In genomic region chr10:28909875-28910274, GRCh38 we compare ENCODE assay signal across 24 cellular contexts.
A peak's percentile ranks its signal among the peaks of the same experiment; 100 is the strongest.
DNase-seq lines count a peak whose midpoint lies in the region; ATAC-seq, FAIRE-seq and TF ChIP-seq lines count a peak whose summit lies in the region.
"Had no signal": no experiment of that assay in that cellular context is flagged by ENCODE, and none has a peak within 500 bp of the region (broad histone marks: within the 10 kb centered on the region; RNA-seq: fewer than 3 reads in every experiment).

No MANE protein-coding gene starts in this region.

- DNase-seq in right atrium auricular region (ENCODE audit: low spot score) = peak; percentile 43
- DNase-seq in heart left ventricle = no peak
- DNase-seq in K562 (ENCODE audit: extremely low read depth in 1 of 4, low spot score in 3 of 4) = no peak
- no peak for DNase-seq in mesothelial cell of epicardium (ENCODE audit: low spot score in 2 of 2, unreplicated experiment in 2 of 2)
- DNase-seq in ureter (ENCODE audit: low spot score) = peak; percentile 17
- DNase-seq in RPMI8226 = no peak
- no peak for DNase-seq in mesenchymal stem cell
- no peak for DNase-seq in hypothalamus (lab: John Stamatoyannopoulos, UW)
- DNase-seq: Caco-2; CD4-positive, CD25-positive, alpha-beta regulatory T cell; CD8-positive, alpha-beta T cell; DMS153; DND-41; GM23248; HFFc6 had no signal

- no peak overlapping the region for H4K8ac ChIP-seq in mesenchymal stem cell (ENCODE audit: low read length)

- no peak overlapping the region for H3K4me3 ChIP-seq in right atrium auricular region
- no peak overlapping the region for H3K4me3 ChIP-seq in heart left ventricle
- no peak overlapping the region for H3K4me3 ChIP-seq in K562
- no peak overlapping the region for H3K4me3 ChIP-seq in mesenchymal stem cell (ENCODE audit: insufficient read depth in 1 of 2, low read depth in 1 of 2, low read length in 2 of 2)
- H3K4me3 ChIP-seq: BLaER1, GM23248, HAP-1 had no signal

- no peak overlapping the region for H2BK120ac ChIP-seq in mesenchymal stem cell (ENCODE audit: low read depth, low read length)

- H3K23ac ChIP-seq in mesenchymal stem cell (ENCODE audit: low read length in 2 of 2) = no peak overlapping the region

- H3K4me2 ChIP-seq in K562 (ENCODE audit: insufficient read depth, low read length) (no peak overlapping the region), mesenchymal stem cell (ENCODE audit: low read length, poor library complexity, severe bottlenecking) (no peak overlapping the region)
- H3K4me2 ChIP-seq: BLaER1 had no signal

- WGBS in heart left ventricle, 4 donors = 83 to 89% (median 87%) methylated on average over 5 of the region's 5 CpGs
- WGBS in K562 (ENCODE audit: insufficient coverage, low coverage, missing lambda C conversion rate) = 56% methylated on average over 4 of the region's 5 CpGs
- WGBS in mesenchymal stem cell = 97% methylated on average over 5 of the region's 5 CpGs

- no TSS peak for BruUV-seq in K562 (replicated peaks; lab: Mats Ljungman, UMichigan)

- no peak for TF ChIP-seq EP300 in K562 (IDR thresholded peaks at IDR 0.05; ENCODE audit: low read length)

- H3K4me1 ChIP-seq in right atrium auricular region (no peaks in the 10 kb centered on the region), heart left ventricle (peaks cover 0 to 7% (median 0%) of the 10 kb centered on the region in 12 donors), K562 (replicated peaks in 1 of 2; ENCODE audit: control insufficient read depth in 2 of 2, insufficient read depth in 2 of 2, low read length in 2 of 2) (peaks cover 4 to 12% of the 10 kb centered on the region in 2 experiments; a peak in 3 of 5 replicates), mesenchymal stem cell (ENCODE audit: control insufficient read depth, insufficient read depth, low read depth, low read length) (peaks cover 12% of the 10 kb centered on the region)
- H3K4me1 ChIP-seq: HAP-1 had no signal

- no peaks in the 10 kb centered on the region for H3K79me1 ChIP-seq in mesenchymal stem cell (replicated peaks; ENCODE audit: low read length, poor library complexity, severe bottlenecking)

- H2BK5ac ChIP-seq in mesenchymal stem cell (ENCODE audit: low read depth, low read length, poor library complexity, severe bottlenecking) = no peak overlapping the region

- no peaks in the 10 kb centered on the region for H3K9me3 Mint-ChIP-seq in mesothelial cell of epicardium
- H3K9me3 Mint-ChIP-seq: CD4-positive, CD25-positive, alpha-beta regulatory T cell; CD8-positive, alpha-beta T cell; HFFc6 had no signal

- H2BK12ac ChIP-seq in mesenchymal stem cell (ENCODE audit: low read length in 2 of 2) = peak overlapping the region in 1 of 2 experiments; percentile 57

- peak overlapping the region; percentile 64 for H3K27ac Mint-ChIP-seq in mesothelial cell of epicardium
- H3K27ac Mint-ChIP-seq: B cell; CD4-positive, CD25-positive, alpha-beta regulatory T cell; CD8-positive, alpha-beta T cell; HFFc6 had no signal

- CTCF ChIA-PET in K562 (lab: Yijun Ruan, JAX; ENCODE audit: low intra/inter-chr PET ratio) = no interaction called here

- H3K9me1 ChIP-seq in K562 (ENCODE audit: control insufficient read depth, insufficient read depth, low read length) = no peaks in the 10 kb centered on the region

- peak overlapping the region in 1 of 2 experiments; percentile 57 for H3K4ac ChIP-seq in mesenchymal stem cell (ENCODE audit: low read depth in 1 of 2, low read length in 2 of 2)

- TF ChIP-seq RAD21 in K562 (CRISPR knock-in tag; conservative IDR thresholded peaks at IDR 0.05 in 1 of 2, IDR thresholded peaks at IDR 0.05 in 1 of 2) = no peak

- no peaks in the 10 kb centered on the region for H3K27me3 Mint-ChIP-seq in mesothelial cell of epicardium (ENCODE audit: low read depth)
- H3K27me3 Mint-ChIP-seq: B cell; CD4-positive, CD25-positive, alpha-beta regulatory T cell had no signal

- TF ChIP-seq POLR2A in heart left ventricle (IDR thresholded peaks at IDR 0.05) (no peak), K562 (conservative IDR thresholded peaks at IDR 0.05) (no peak)

- no peak overlapping the region for H2AK5ac ChIP-seq in mesenchymal stem cell (ENCODE audit: low read length, severe bottlenecking)

- no peak overlapping the region for H4K91ac ChIP-seq in mesenchymal stem cell (ENCODE audit: low read length)

- in situ Hi-C loops in K562 (cut with MboI) = no loop called here

- no peak overlapping the region for H2BK15ac ChIP-seq in mesenchymal stem cell (ENCODE audit: low read depth, poor library complexity, severe bottlenecking)

- POLR2A ChIA-PET in K562 (lab: Yijun Ruan, JAX) = no interaction called here

- no peaks in the 10 kb centered on the region for H3K79me2 ChIP-seq in K562 (ENCODE audit: control insufficient read depth, insufficient read depth, low read length)

- H2AFZ ChIP-seq in K562 (ENCODE audit: low read depth, low read length) (peak overlapping the region; percentile 60), mesenchymal stem cell (ENCODE audit: low read depth, low read length) (no peak overlapping the region)
- H2AFZ ChIP-seq: GM23248 had no signal

- H3K27ac ChIP-seq in right atrium auricular region (no peak overlapping the region), heart left ventricle (no peak overlapping the region), K562 (ENCODE audit: extremely low read depth, low read depth, low read length) (no peak overlapping the region), mesenchymal stem cell (ENCODE audit: low read length, poor library complexity, severe bottlenecking) (no peak overlapping the region)
- H3K27ac ChIP-seq: 22Rv1, BLaER1, C4-2B, GM23248 had no signal

- ATAC-seq in heart left ventricle (no peak), K562 (peak; percentile 19; the same call in 1 of the 3 replicates)
- ATAC-seq: CD8-positive, alpha-beta T cell had no signal

- intact Hi-C loops in heart left ventricle (cut with DNase I) (no loop called here), K562 (cut with micrococcal nuclease) (no loop called here)

- H3K9me3 ChIP-seq in right atrium auricular region (no peaks in the 10 kb centered on the region), heart left ventricle (no peaks in the 10 kb centered on the region), K562 (replicated peaks; ENCODE audit: control insufficient read depth, insufficient read depth, low read depth, low read length) (no peaks in the 10 kb centered on the region), mesenchymal stem cell (ENCODE audit: control insufficient read depth, low read length) (no peaks in the 10 kb centered on the region)
- H3K9me3 ChIP-seq: Caco-2, HAP-1 had no signal

- H4K20me1 ChIP-seq in K562 (replicated peaks; ENCODE audit: control insufficient read depth, insufficient read depth, low read length) = no peaks in the 10 kb centered on the region
- H4K20me1 ChIP-seq: BLaER1 had no signal

- H3K14ac ChIP-seq in mesenchymal stem cell (ENCODE audit: low read length in 2 of 2) = peak overlapping the region in 1 of 2 experiments; percentile 31

- H3K9ac ChIP-seq in K562 (ENCODE audit: insufficient read depth in 1 of 2, low read depth in 2 of 2, low read length in 2 of 2) (no peak overlapping the region), mesenchymal stem cell (ENCODE audit: low read length) (no peak overlapping the region)
- H3K9ac ChIP-seq: BLaER1, GM23248 had no signal

- peaks cover 57% of the 10 kb centered on the region for H3K4me1 Mint-ChIP-seq in mesothelial cell of epicardium
- H3K4me1 Mint-ChIP-seq: B cell; CD4-positive, CD25-positive, alpha-beta regulatory T cell had no signal

- FAIRE-seq in K562 (lab: Jason Lieb, UNC) = no peak
- FAIRE-seq: A204.1, G401.6, GM12892, GM19239 had no signal

- H3K18ac ChIP-seq in mesenchymal stem cell (ENCODE audit: low read depth in 1 of 2, low read length in 2 of 2) = peak overlapping the region in 1 of 2 experiments; percentile 88

- TF ChIP-seq CTCF in right atrium auricular region (IDR thresholded peaks at IDR 0.05) (no peak), heart left ventricle (IDR thresholded peaks at IDR 0.05) (no peak), K562 (IDR thresholded peaks at IDR 0.05 in 2 of 3, conservative IDR thresholded peaks at IDR 0.05 in 1 of 3; ENCODE audit: insufficient read depth in 2 of 3, low read depth in 1 of 3, low read length in 3 of 3) (peak in 1 of 3 experiments; percentile 18; a peak in 2 of 6 replicates), mesothelial cell of epicardium (IDR thresholded peaks at IDR 0.05; ENCODE audit: unreplicated experiment) (no peak)

- H3K4me3 Mint-ChIP-seq in mesothelial cell of epicardium = no peak overlapping the region
- H3K4me3 Mint-ChIP-seq: B cell; CD4-positive, CD25-positive, alpha-beta regulatory T cell; CD8-positive, alpha-beta T cell; HFFc6 had no signal

- no peaks in the 10 kb centered on the region for H3K27me3 ChIP-seq in right atrium auricular region
- H3K27me3 ChIP-seq in heart left ventricle = no peaks in the 10 kb centered on the region
- no peaks in the 10 kb centered on the region for H3K27me3 ChIP-seq in K562 (ENCODE audit: control insufficient read depth in 2 of 2, insufficient read depth in 2 of 2, low read length in 2 of 2)
- no peaks in the 10 kb centered on the region for H3K27me3 ChIP-seq in mesenchymal stem cell (ENCODE audit: control insufficient read depth in 1 of 2, insufficient read depth in 1 of 2, low read length in 2 of 2)
- H3K27me3 ChIP-seq: BLaER1 had no signal

- no peaks in the 10 kb centered on the region for H3K36me3 Mint-ChIP-seq in mesothelial cell of epicardium
- H3K36me3 Mint-ChIP-seq: CD4-positive, CD25-positive, alpha-beta regulatory T cell; CD8-positive, alpha-beta T cell had no signal

- H3K36me3 ChIP-seq in right atrium auricular region = no peaks in the 10 kb centered on the region
- H3K36me3 ChIP-seq in heart left ventricle = no peaks in the 10 kb centered on the region
- H3K36me3 ChIP-seq in K562 (ENCODE audit: control insufficient read depth, insufficient read depth, low read length) = no peaks in the 10 kb centered on the region
- H3K36me3 ChIP-seq in mesenchymal stem cell (ENCODE audit: control insufficient read depth in 1 of 2, insufficient read depth in 2 of 2, low read depth in 1 of 2, low read length in 2 of 2) = no peaks in the 10 kb centered on the region
- H3K36me3 ChIP-seq: BLaER1, HAP-1 had no signal

Comparison
In these comparisons a context has a peak if more than half of its experiments do, and no peak if none do; other contexts are left out.
1. DNase-seq: peak in right atrium auricular region (single experiment) and ureter (single experiment); none in heart left ventricle (0 of 5), K562 (0 of 4), mesothelial cell of epicardium (0 of 2), RPMI8226 (single experiment), mesenchymal stem cell (single experiment) and hypothalamus (0 of 51).